Comparison of ENCODE assay signal across 21 cellular contexts in genomic region chr2:239753537-239753936, GRCh38.
"Had no signal": no experiment of that assay in that cellular context is flagged by ENCODE, and none has a peak within 500 bp of the region (broad histone marks: within the 10 kb centered on the region; RNA-seq: fewer than 3 reads in every experiment).

No MANE protein-coding gene starts in this region.

- H3K4me3 Mint-ChIP-seq: activated B cell treated with CpG ODN at 0.5 μM for 24 hours; activated CD4-positive, alpha-beta memory T cell treated with anti-CD3 and anti-CD28 coated beads for 36 hours; activated CD8-positive, alpha-beta memory T cell treated with anti-CD3 and anti-CD28 coated beads, Interleukin-2, amount 10 ng/mL, durations not matched to agents 7 days and 5 days; activated naive CD8-positive, alpha-beta T cell treated with anti-CD3 and anti-CD28 coated beads, Interleukin-2, amount 10 ng/mL, durations not matched to agents 7 days and 5 days; effector memory CD8-positive, alpha-beta T cell; natural killer cell had no signal

- H3K4me3 ChIP-seq: body of pancreas, hepatocyte, lung, transverse colon, uterus had no signal

- H3K36me3 Mint-ChIP-seq: activated CD4-positive, alpha-beta memory T cell treated with anti-CD3 and anti-CD28 coated beads for 36 hours; activated CD8-positive, alpha-beta memory T cell treated with anti-CD3 and anti-CD28 coated beads, Interleukin-2, amount 10 ng/mL, durations not matched to agents 7 days and 5 days; activated naive CD8-positive, alpha-beta T cell treated with anti-CD3 and anti-CD28 coated beads, Interleukin-2, amount 10 ng/mL, durations not matched to agents 7 days and 5 days; natural killer cell had no signal

- DNase-seq: activated B cell treated with CpG ODN at 0.5 μM for 24 hours; activated CD4-positive, alpha-beta memory T cell treated with anti-CD3 and anti-CD28 coated beads for 36 hours; activated CD4-positive, alpha-beta T cell treated with anti-CD3 and anti-CD28 coated beads for 4 hours; activated CD8-positive, alpha-beta memory T cell treated with anti-CD3 and anti-CD28 coated beads, Interleukin-2, amount 10 ng/mL, durations not matched to agents 7 days and 5 days; activated naive CD4-positive, alpha-beta T cell treated with Interleukin-2 at 50 U/mL for 16 hours; activated naive CD8-positive, alpha-beta T cell treated with anti-CD3 and anti-CD28 coated beads, Interleukin-2, amount 10 ng/mL, durations not matched to agents 7 days and 5 days; activated T-cell treated with anti-CD3 and anti-CD28 coated beads, Interleukin-2, amount 50 U/mL, for 1 hour; amygdala; body of pancreas; caudate nucleus; effector memory CD8-positive, alpha-beta T cell; islet precursor cell; natural killer cell; stimulated activated CD4-positive, alpha-beta T cell treated with anti-CD3 and anti-CD28 coated beads, Interleukin-12 subunit alpha, Interleukin-12 subunit beta, amount 100 ng/mL, for 4 hours; stimulated activated CD4-positive, alpha-beta T cell treated with anti-CD3 and anti-CD28 coated beads, Interleukin-1b, Interleukin-23, amount 100 ng/mL, for 48 hours; stimulated activated naive CD4-positive, alpha-beta T cell treated with Interleukin-2 at 50 U/mL for 16 hours; transverse colon; uterus had no signal

- H3K27ac Mint-ChIP-seq: activated B cell treated with CpG ODN at 0.5 μM for 24 hours; activated CD4-positive, alpha-beta memory T cell treated with anti-CD3 and anti-CD28 coated beads for 36 hours; activated CD8-positive, alpha-beta memory T cell treated with anti-CD3 and anti-CD28 coated beads, Interleukin-2, amount 10 ng/mL, durations not matched to agents 7 days and 5 days; activated naive CD8-positive, alpha-beta T cell treated with anti-CD3 and anti-CD28 coated beads, Interleukin-2, amount 10 ng/mL, durations not matched to agents 7 days and 5 days; activated T-helper 2 cell treated with anti-CD3 and anti-CD28 coated beads, Interferon-gamma antibody, Interleukin-2, Interleukin-4, amounts not matched to agents 10 μg/mL and 5 μg/mL and 100 μg/mL, durations not matched to agents 14 hours and 24 hours and 36 hours; natural killer cell had no signal

- H3K9me3 ChIP-seq: body of pancreas, transverse colon, uterus had no signal

- ATAC-seq: activated CD8-positive, alpha-beta memory T cell treated with anti-CD3 and anti-CD28 coated beads, Interleukin-2, amount 10 ng/mL, durations not matched to agents 7 days and 5 days; body of pancreas; effector memory CD8-positive, alpha-beta T cell; natural killer cell had no signal

- H3K9me3 Mint-ChIP-seq: activated B cell treated with CpG ODN at 0.5 μM for 24 hours; activated CD4-positive, alpha-beta memory T cell treated with anti-CD3 and anti-CD28 coated beads for 36 hours; activated naive CD8-positive, alpha-beta T cell treated with anti-CD3 and anti-CD28 coated beads, Interleukin-2, amount 10 ng/mL, durations not matched to agents 7 days and 5 days; activated T-helper 2 cell treated with anti-CD3 and anti-CD28 coated beads, Interferon-gamma antibody, Interleukin-2, Interleukin-4, amounts not matched to agents 10 μg/mL and 5 μg/mL and 100 μg/mL, durations not matched to agents 14 hours and 24 hours and 36 hours; effector memory CD8-positive, alpha-beta T cell; natural killer cell had no signal

- H3K4me1 Mint-ChIP-seq: activated CD8-positive, alpha-beta memory T cell treated with anti-CD3 and anti-CD28 coated beads, Interleukin-2, amount 10 ng/mL, durations not matched to agents 7 days and 5 days had no signal

- H3K27me3 Mint-ChIP-seq: activated B cell treated with CpG ODN at 0.5 μM for 24 hours; activated CD4-positive, alpha-beta memory T cell treated with anti-CD3 and anti-CD28 coated beads for 36 hours; activated CD8-positive, alpha-beta memory T cell treated with anti-CD3 and anti-CD28 coated beads, Interleukin-2, amount 10 ng/mL, durations not matched to agents 7 days and 5 days; activated naive CD8-positive, alpha-beta T cell treated with anti-CD3 and anti-CD28 coated beads, Interleukin-2, amount 10 ng/mL, durations not matched to agents 7 days and 5 days had no signal
